8 cellular contexts compared by ENCODE assay signal in the genomic region with DNA sequence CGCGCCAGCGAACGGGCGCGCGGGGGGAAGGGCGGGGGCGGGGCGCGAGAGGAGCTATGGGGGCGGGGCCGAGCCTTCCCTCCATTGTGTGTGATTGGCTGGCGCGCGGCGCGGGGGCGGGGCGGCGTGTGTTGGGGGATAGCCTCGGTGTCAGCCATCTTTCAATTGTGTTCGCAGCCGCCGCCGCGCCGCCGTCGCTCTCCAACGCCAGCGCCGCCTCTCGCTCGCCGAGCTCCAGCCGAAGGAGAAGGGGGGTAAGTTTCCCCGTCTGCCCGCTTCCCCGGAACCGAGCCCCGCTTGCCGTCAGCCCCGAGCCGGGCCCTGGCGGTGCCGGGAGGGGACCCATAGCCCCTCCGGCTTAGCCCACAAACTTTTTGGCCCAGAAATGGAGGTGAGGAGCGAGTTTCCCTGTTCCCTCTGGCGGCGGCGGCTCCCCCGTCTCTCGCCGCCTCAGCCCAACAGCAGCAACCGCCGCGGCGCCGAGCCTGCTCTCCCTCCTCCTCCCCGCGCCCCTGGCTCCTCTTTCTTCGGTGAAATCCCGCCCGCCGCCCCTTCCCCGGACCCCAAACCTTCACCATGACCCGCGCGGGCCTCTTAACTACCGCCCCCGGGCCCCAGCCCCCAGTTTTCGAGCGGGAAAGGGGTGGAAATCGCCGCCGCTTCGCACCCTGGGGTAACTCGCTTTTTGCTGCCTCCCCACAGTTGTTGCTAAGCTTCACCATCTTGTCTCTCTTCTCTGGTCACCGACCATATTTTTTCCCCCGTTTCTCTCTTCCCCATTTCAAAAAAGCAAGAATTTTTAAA. TPM values are rescaled to one million over a fixed set of nuclear protein-coding genes. Genes with fewer than 3 reads are reported as not detected.
A peak's percentile ranks its signal among the peaks of the same experiment; 100 is the strongest.
DNase-seq lines count a peak whose midpoint lies in the region; ATAC-seq lines count a peak whose summit lies in the region.

A gene (plus strand): TSS at position 159 of the 804 bp plus-strand sequence. CDS start 1,636 bp downstream, outside the sequence.

- peak; percentile 97 for DNase-seq in Ammon's horn (ENCODE audit: low spot score)
- DNase-seq in GM19238 (ENCODE audit: insufficient read length, low spot score) = peak; percentile 88
- DNase-seq in NCI-H510A treated with DMSO at 0.1 percent for 48 hours (lab: John Stamatoyannopoulos, UW) = peak; percentile 91
- DNase-seq in activated CD4-positive, alpha-beta T cell treated with anti-CD3 and anti-CD28 coated beads for 24 hours (ENCODE audit: low read depth in 2 of 2) = peak; percentile 99
- peak; percentile 98 for DNase-seq in cerebellum (ENCODE audit: low spot score)
- peak; percentile 85 for DNase-seq in kidney glomerular epithelial cell (lab: John Stamatoyannopoulos, UW)
- DNase-seq in stimulated activated CD4-positive, alpha-beta T cell treated with anti-CD3 and anti-CD28 coated beads, Interleukin-1b, Interleukin-23, amount 100 ng/mL, for 1 hour (ENCODE audit: low read depth in 2 of 2) = peak; percentile 98 to 99

- peak; percentile 76 for ATAC-seq in HG03439 (IDR thresholded peaks at IDR 0.05; ENCODE audit: unreplicated experiment)

RNA-seq across cellular contexts. Expression of the gene that starts here (rescaled TPM):
- 334 TPM for total RNA-seq in cerebellum

Comparison
In these comparisons a context has a peak if more than half of its experiments do, and no peak if none do; other contexts are left out.
1. Peak in every context shown above with its lines: DNase-seq and ATAC-seq.